Comparison of ENCODE assay signal across 18 cellular contexts in genomic region chr3:8296466-8296865, GRCh38.
DNase-seq lines count a peak whose midpoint lies in the region; ATAC-seq and TF ChIP-seq lines count a peak whose summit lies in the region.
"Had no signal": no experiment of that assay in that cellular context is flagged by ENCODE, and none has a peak within 500 bp of the region (broad histone marks: within the 10 kb centered on the region; RNA-seq: fewer than 3 reads in every experiment).

No MANE protein-coding gene starts in this region.

- H3K36me3 ChIP-seq in A673 (ENCODE audit: insufficient read depth, low read length, poor library complexity, severe bottlenecking) (no peaks in the 10 kb centered on the region), SK-N-MC (ENCODE audit: insufficient read depth, low read length) (no peaks in the 10 kb centered on the region), mesendoderm (ENCODE audit: control insufficient read depth, insufficient read depth, low read length) (no peaks in the 10 kb centered on the region)
- H3K36me3 ChIP-seq: BE2C, BLaER1 had no signal

- TF ChIP-seq CTCF in A673 (conservative IDR thresholded peaks at IDR 0.05; ENCODE audit: low read depth, low read length), result no peak

- no peak overlapping the region for H4K8ac ChIP-seq in mesendoderm (ENCODE audit: low read depth, low read length)

- no peak overlapping the region for H2BK5ac ChIP-seq in mesendoderm (ENCODE audit: low read length)

- CTCF ChIA-PET in A673 (lab: Charles Lee), result interaction anchor here (2.3 kb wide), 1 partner anchor 57 kb away, joined by 7 read pairs; no protein-coding TSS in a partner anchor

- POLR2A ChIA-PET in A673 (lab: Charles Lee; ENCODE audit: low non-redundant PET), result no interaction called here

- H3K27ac ChIP-seq in A673 (ENCODE audit: low read depth, low read length, poor library complexity, severe bottlenecking), result peak overlapping the region; percentile 96
- peak overlapping the region; percentile 89 for H3K27ac ChIP-seq in SK-N-MC
- no peak overlapping the region for H3K27ac ChIP-seq in mesendoderm (ENCODE audit: low read depth, low read length)
- H3K27ac ChIP-seq: 22Rv1, A549, BLaER1 had no signal

- no peak overlapping the region for H3K4ac ChIP-seq in mesendoderm (ENCODE audit: low read depth, low read length)

- H3K9ac ChIP-seq in SK-N-MC (ENCODE audit: insufficient read length) (peak overlapping the region; percentile 20), mesendoderm (ENCODE audit: low read length) (no peak overlapping the region)
- H3K9ac ChIP-seq: BLaER1 had no signal

- no peak overlapping the region for H3K4me2 ChIP-seq in mesendoderm (ENCODE audit: low read length)
- H3K4me2 ChIP-seq: A549, BLaER1 had no signal

- ATAC-seq in GM18517 (IDR thresholded peaks at IDR 0.05; ENCODE audit: unreplicated experiment), result no peak
- ATAC-seq: A549 had no signal

- no peak overlapping the region for H4K5ac ChIP-seq in mesendoderm (ENCODE audit: low read length)

- H3K79me1 ChIP-seq in mesendoderm (ENCODE audit: low read length), result no peaks in the 10 kb centered on the region

- H3K4me1 ChIP-seq in A673 (ENCODE audit: insufficient read depth, low read length, poor library complexity, severe bottlenecking) (peaks cover 67% of the 10 kb centered on the region), mesendoderm (ENCODE audit: control insufficient read depth, low read depth, low read length) (peaks cover 11% of the 10 kb centered on the region)
- H3K4me1 ChIP-seq: A549, BE2C, BLaER1 had no signal

- no peak for DNase-seq in A673 (ENCODE audit: low spot score)
- DNase-seq in SK-N-MC (ENCODE audit: low read depth, low spot score), result no peak
- peak; percentile 76 for DNase-seq in mesendoderm
- DNase-seq in activated naive CD4-positive, alpha-beta T cell treated with Interleukin-2 at 50 U/mL for 16 hours, result no peak
- DNase-seq in hepatic stellate cell (ENCODE audit: low spot score), result no peak
- DNase-seq: ACHN; BE2C; C1 segment of cervical spinal cord; CD4-positive, alpha-beta memory T cell; CD4-positive, CD25-positive, alpha-beta regulatory T cell; CD8-positive, alpha-beta memory T cell; COR-L47; DMS79 treated with DMSO at 0.1 percent for 48 hours; GF-D8 had no signal

- H3K56ac ChIP-seq in mesendoderm (ENCODE audit: low read length), result no peak overlapping the region

- H2BK120ac ChIP-seq in mesendoderm (ENCODE audit: low read depth, low read length), result no peak overlapping the region

- intact Hi-C loops in A673 (cut with micrococcal nuclease; ENCODE audit: unreplicated experiment), result loop anchor here (5.0 kb wide), 1 partner anchor 144 kb away; no protein-coding TSS in a partner anchor

- H3K23ac ChIP-seq in mesendoderm (ENCODE audit: low read length), result no peak overlapping the region

- H2BK15ac ChIP-seq in mesendoderm (replicated peaks; ENCODE audit: low read depth), result no peak overlapping the region

- no peak overlapping the region for H3K18ac ChIP-seq in mesendoderm (ENCODE audit: low read length)

- no peaks in the 10 kb centered on the region for H3K27me3 ChIP-seq in A673 (replicated peaks; ENCODE audit: insufficient read depth, low read depth, low read length, poor library complexity)
- no peaks in the 10 kb centered on the region for H3K27me3 ChIP-seq in mesendoderm (ENCODE audit: insufficient read depth, low read length, poor library complexity)
- H3K27me3 ChIP-seq: BE2C, BLaER1 had no signal

- no peaks in the 10 kb centered on the region for H3K9me3 ChIP-seq in A673 (ENCODE audit: low read depth, low read length, poor library complexity, severe bottlenecking)
- no peaks in the 10 kb centered on the region for H3K9me3 ChIP-seq in SK-N-MC (ENCODE audit: low read depth, low read length)
- H3K9me3 ChIP-seq: A549, BE2C, BLaER1 had no signal

- no peak overlapping the region for H2AK5ac ChIP-seq in mesendoderm (ENCODE audit: low read length)

- no peaks in the 10 kb centered on the region for H3K79me2 ChIP-seq in mesendoderm (ENCODE audit: control insufficient read depth, insufficient read depth, low read length)

- no peak overlapping the region for H3K4me3 ChIP-seq in A673 (ENCODE audit: low read depth, low read length, poor library complexity, severe bottlenecking)
- H3K4me3 ChIP-seq in SK-N-MC, result no peak overlapping the region
- no peak overlapping the region for H3K4me3 ChIP-seq in mesendoderm (ENCODE audit: low read length)
- H3K4me3 ChIP-seq: A549, BLaER1 had no signal

- no CpG with 5 or more reads among the region's 1 CpG for whole genome bisulfite sequencing in mesendoderm (ENCODE audit: extremely low coverage, insufficient coverage, low lambda C conversion rate)

- no TSS peak for BruUV-seq in A673 (replicated peaks; lab: Mats Ljungman, UMichigan)
